In genomic region chr1:25794325-25794724, GRCh38 we compare ENCODE assay signal across 21 cellular contexts. TPM values are rescaled to one million over a fixed set of nuclear protein-coding genes. Genes with fewer than 3 reads are reported as not detected.
DNase-seq lines count a peak whose midpoint lies in the region; ATAC-seq and FAIRE-seq lines count a peak whose summit lies in the region.
"Had no signal": no experiment of that assay in that cellular context is flagged by ENCODE, and none has a peak within 500 bp of the region (broad histone marks: within the 10 kb centered on the region; RNA-seq: fewer than 3 reads in every experiment).

No MANE protein-coding gene starts in this region.

- CTCF ChIA-PET in T-cell (lab: Charles Lee): interaction anchor here (0.6 kb wide), 2 partner anchors 90 to 263 kb away, joined by 4 read pairs; no protein-coding TSS in a partner anchor
- CTCF ChIA-PET in activated CD4-positive, alpha-beta memory T cell treated with anti-CD3 and anti-CD28 coated beads for 36 hours (lab: Charles Lee): interaction anchor here (0.8 to 4.4 kb wide), 3 partner anchors 185 to 274 kb away, joined by 3 to 33 read pairs (median 3); no protein-coding TSS in a partner anchor

- H3K27ac Mint-ChIP-seq in activated naive CD4-positive, alpha-beta T cell treated with anti-CD3 and anti-CD28 coated beads, Interleukin-2, amount 50 U/mL, for 24 hours: peak overlapping the region; percentile 56
- peak overlapping the region; percentile 60 to 96 for H3K27ac Mint-ChIP-seq in T-cell
- H3K27ac Mint-ChIP-seq in activated CD4-positive, alpha-beta memory T cell treated with anti-CD3 and anti-CD28 coated beads for 36 hours: no peak overlapping the region
- H3K27ac Mint-ChIP-seq: activated CD4-positive, alpha-beta memory T cell treated with anti-CD3 and anti-CD28 coated beads, Interleukin-2, amount 10 ng/mL, durations not matched to agents 7 days and 5 days had no signal

- H3K4me1 Mint-ChIP-seq in activated naive CD4-positive, alpha-beta T cell treated with anti-CD3 and anti-CD28 coated beads, Interleukin-2, amount 50 U/mL, for 24 hours: peaks cover 59% of the 10 kb centered on the region
- peaks cover 47 to 56% (median 48%) of the 10 kb centered on the region in 3 donors for H3K4me1 Mint-ChIP-seq in T-cell
- peaks cover 27% of the 10 kb centered on the region for H3K4me1 Mint-ChIP-seq in activated CD4-positive, alpha-beta memory T cell treated with anti-CD3 and anti-CD28 coated beads for 36 hours (ENCODE audit: low read depth)

- H3K9me3 Mint-ChIP-seq in activated naive CD4-positive, alpha-beta T cell treated with anti-CD3 and anti-CD28 coated beads, Interleukin-2, amount 50 U/mL, for 24 hours: no peaks in the 10 kb centered on the region
- H3K9me3 Mint-ChIP-seq in T-cell: no peaks in the 10 kb centered on the region
- no peaks in the 10 kb centered on the region for H3K9me3 Mint-ChIP-seq in activated CD4-positive, alpha-beta memory T cell treated with anti-CD3 and anti-CD28 coated beads for 36 hours
- H3K9me3 Mint-ChIP-seq: activated CD4-positive, alpha-beta memory T cell treated with anti-CD3 and anti-CD28 coated beads, Interleukin-2, amount 10 ng/mL, durations not matched to agents 7 days and 5 days; activated naive CD4-positive, alpha-beta T cell treated with anti-CD3 and anti-CD28 coated beads, Interleukin-2, amount 10 ng/mL, durations not matched to agents 7 days and 5 days; CD4-positive, CD25-positive, alpha-beta regulatory T cell had no signal

- no peak for ATAC-seq in T-cell (replicated peaks in 1 of 4)
- ATAC-seq in HG02759 (IDR thresholded peaks at IDR 0.05; ENCODE audit: unreplicated experiment): no peak
- ATAC-seq: A549, heart left ventricle, K562 had no signal

- POLR2A ChIA-PET in T-cell (lab: Charles Lee): interaction anchor here in 1 of 2 donors (0.6 kb wide), 1 partner anchor 1100 kb away, joined by 4 read pairs; no protein-coding TSS in a partner anchor
- POLR2A ChIA-PET in activated CD4-positive, alpha-beta memory T cell treated with anti-CD3 and anti-CD28 coated beads for 36 hours (lab: Charles Lee): interaction anchor here (0.9 kb wide), 1 partner anchor 174 kb away, joined by 4 read pairs; no protein-coding TSS in a partner anchor

- FAIRE-seq in urothelium cell line (lab: Jason Lieb, UNC): no peak
- FAIRE-seq: A549, K562 had no signal

- DNase-seq in activated naive CD4-positive, alpha-beta T cell (lab: John Stamatoyannopoulos, UW): no peak
- DNase-seq in T-cell (no peak), myocyte (ENCODE audit: low read depth) (peak; percentile 97), urothelium cell line (ENCODE audit: low spot score) (peak; percentile 53)
- DNase-seq in central memory CD4-positive, alpha-beta T cell: no peak
- DNase-seq in activated CD4-positive, alpha-beta memory T cell treated with anti-CD3 and anti-CD28 coated beads for 36 hours: no peak
- DNase-seq: activated CD4-positive, alpha-beta memory T cell treated with anti-CD3 and anti-CD28 coated beads, Interleukin-2, amount 10 ng/mL, durations not matched to agents 7 days and 5 days; activated naive CD4-positive, alpha-beta T cell treated with anti-CD3 and anti-CD28 coated beads, Interleukin-2, amount 10 ng/mL, durations not matched to agents 7 days and 5 days; aorta; CD4-positive, CD25-positive, alpha-beta regulatory T cell; heart left ventricle; NCI-H1092; NCI-H2171; NCI-H526 treated with DMSO at 0.1 percent for 48 hours; SHP77; stimulated activated CD4-positive, alpha-beta T cell treated with anti-CD3 and anti-CD28 coated beads, Interleukin-4, amount 100 ng/mL, for 24 hours; T-helper 1 cell had no signal

- H3K4me3 Mint-ChIP-seq in activated naive CD4-positive, alpha-beta T cell treated with anti-CD3 and anti-CD28 coated beads, Interleukin-2, amount 50 U/mL, for 24 hours: no peak overlapping the region
- H3K4me3 Mint-ChIP-seq in T-cell: no peak overlapping the region
- H3K4me3 Mint-ChIP-seq in activated CD4-positive, alpha-beta memory T cell treated with anti-CD3 and anti-CD28 coated beads for 36 hours: no peak overlapping the region
- H3K4me3 Mint-ChIP-seq: activated CD4-positive, alpha-beta memory T cell treated with anti-CD3 and anti-CD28 coated beads, Interleukin-2, amount 10 ng/mL, durations not matched to agents 7 days and 5 days; activated naive CD4-positive, alpha-beta T cell treated with anti-CD3 and anti-CD28 coated beads, Interleukin-2, amount 10 ng/mL, durations not matched to agents 7 days and 5 days had no signal

- intact Hi-C loops in activated CD4-positive, alpha-beta memory T cell treated with anti-CD3 and anti-CD28 coated beads for 36 hours (cut with micrococcal nuclease): no loop called here

- no peaks in the 10 kb centered on the region for H3K27me3 Mint-ChIP-seq in activated naive CD4-positive, alpha-beta T cell treated with anti-CD3 and anti-CD28 coated beads, Interleukin-2, amount 50 U/mL, for 24 hours
- no peaks in the 10 kb centered on the region for H3K27me3 Mint-ChIP-seq in T-cell
- H3K27me3 Mint-ChIP-seq in activated CD4-positive, alpha-beta memory T cell treated with anti-CD3 and anti-CD28 coated beads for 36 hours: no peaks in the 10 kb centered on the region
- H3K27me3 Mint-ChIP-seq: CD4-positive, CD25-positive, alpha-beta regulatory T cell had no signal

- peaks cover 6% of the 10 kb centered on the region for H3K36me3 Mint-ChIP-seq in activated naive CD4-positive, alpha-beta T cell treated with anti-CD3 and anti-CD28 coated beads, Interleukin-2, amount 50 U/mL, for 24 hours
- H3K36me3 Mint-ChIP-seq in T-cell: peaks cover 9% of the 10 kb centered on the region
- no peaks in the 10 kb centered on the region for H3K36me3 Mint-ChIP-seq in activated CD4-positive, alpha-beta memory T cell treated with anti-CD3 and anti-CD28 coated beads for 36 hours
- H3K36me3 Mint-ChIP-seq: CD4-positive, CD25-positive, alpha-beta regulatory T cell had no signal

RNA-seq across cellular contexts. Expression of gene SELENON, which starts 5.7 kb away (rescaled TPM):
- total RNA-seq in T-cell (10 to 100 TPM; 22.4 to 28.9 (median 25.9) TPM), myocyte (18.7 and 19.1 TPM in 2 replicates)
- 62.3 TPM for polyA plus RNA-seq in myocyte (2012)
- total RNA-seq in activated CD4-positive, alpha-beta memory T cell treated with anti-CD3 and anti-CD28 coated beads for 36 hours: 10 to 100 TPM; 26.8 to 26.9 TPM

RNA-seq across cellular contexts. Expression of gene MTFR1L, which starts 25.4 kb away (rescaled TPM):
- total RNA-seq in T-cell (10 to 100 TPM; 39.6 to 48.1 (median 41.6) TPM), myocyte (81.2 and 81.6 TPM in 2 replicates)
- 83.1 TPM for polyA plus RNA-seq in myocyte (2012)
- total RNA-seq in activated CD4-positive, alpha-beta memory T cell treated with anti-CD3 and anti-CD28 coated beads for 36 hours: 10 to 100 TPM; 28.0 to 31.1 TPM

Comparison
In these comparisons a context has a peak if more than half of its experiments do, and no peak if none do; other contexts are left out.
1. DNase-seq: peak in myocyte (single experiment) and urothelium cell line (single experiment); none in activated naive CD4-positive, alpha-beta T cell (0 of 4), T-cell (0 of 34), central memory CD4-positive, alpha-beta T cell (single experiment) and activated CD4-positive, alpha-beta memory T cell treated with anti-CD3 and anti-CD28 coated beads for 36 hours (single experiment).